In the genomic region with DNA sequence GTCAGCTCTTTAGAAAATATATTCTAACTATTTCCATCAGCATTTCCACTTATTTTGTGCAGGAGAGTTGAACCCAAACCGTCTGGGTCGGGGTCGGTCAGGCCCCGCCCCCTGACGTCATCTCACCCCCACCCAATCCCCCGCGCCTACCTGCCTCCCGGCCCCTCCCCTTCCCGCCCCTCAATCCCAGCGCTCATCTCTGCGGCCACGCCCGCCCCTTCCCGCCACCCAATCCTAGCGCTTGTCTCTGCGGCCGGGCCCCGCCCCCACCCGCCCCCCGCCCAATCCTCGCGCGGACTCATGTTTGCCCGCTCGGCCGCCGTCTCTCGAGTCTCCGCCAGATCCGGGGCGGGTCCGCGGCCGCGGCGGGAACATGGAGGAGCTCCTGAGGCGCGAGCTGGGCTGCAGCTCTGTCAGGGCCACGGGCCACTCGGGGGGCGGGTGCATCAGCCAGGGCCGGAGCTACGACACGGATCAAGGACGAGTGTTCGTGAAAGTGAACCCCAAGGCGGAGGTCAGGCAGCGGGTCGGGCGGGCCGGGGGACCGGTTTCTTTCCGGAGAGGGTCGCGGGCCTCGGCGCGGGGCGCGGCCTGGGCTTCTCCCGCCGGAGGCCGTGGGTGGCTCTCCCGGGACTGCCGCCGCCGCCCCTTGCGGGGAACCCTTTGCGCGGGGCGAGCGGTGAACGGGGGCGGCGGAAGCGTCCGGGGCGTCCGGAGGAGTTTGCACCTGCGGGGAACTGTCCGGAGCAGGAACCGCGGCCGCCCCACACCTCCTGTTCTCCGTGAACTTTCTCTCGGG, we compare ENCODE assay signal across 8 cellular contexts. TPM values are rescaled to one million over a fixed set of nuclear protein-coding genes. Genes with fewer than 3 reads are reported as not detected.
DNase-seq lines count a peak whose midpoint lies in the region; ATAC-seq and TF ChIP-seq lines count a peak whose summit lies in the region.

Gene FN3KRP, plus strand, starts transcription at position 324 of the 799 bp plus-strand sequence. Its CDS starts 50 bp downstream, at position 374.

- peaks cover 8% of the 10 kb centered on the region for H3K36me3 Mint-ChIP-seq in T-helper 2 cell treated with Interferon-gamma antibody and Interleukin-4, amounts not matched to agents 5 μg/mL and 100 μg/mL, for 36 hours (ENCODE audit: low read depth)

- H3K27ac ChIP-seq in right atrium auricular region (peak within 1 kb of the TSS; percentile 36 to 75), urinary bladder (ENCODE audit: low read depth) (no peak within 1 kb of the TSS)

- H3K9me3 Mint-ChIP-seq in T-helper 2 cell treated with Interferon-gamma antibody and Interleukin-4, amounts not matched to agents 5 μg/mL and 100 μg/mL, for 36 hours, result no peaks in the 10 kb centered on the region

- H3K4me1 Mint-ChIP-seq in T-helper 2 cell treated with Interferon-gamma antibody and Interleukin-4, amounts not matched to agents 5 μg/mL and 100 μg/mL, for 36 hours (ENCODE audit: low read depth), result peaks cover 13% of the 10 kb centered on the region

- peak within 1 kb of the TSS; percentile 96 for H3K27ac Mint-ChIP-seq in T-helper 2 cell treated with Interferon-gamma antibody and Interleukin-4, amounts not matched to agents 5 μg/mL and 100 μg/mL, for 36 hours

- WGBS in urinary bladder, result under 1% methylated on average over 86 of the region's 86 CpGs

- peaks cover 0 to 17% of the 10 kb centered on the region in 2 donors for H3K4me1 ChIP-seq in right atrium auricular region
- H3K4me1 ChIP-seq in urinary bladder (ENCODE audit: insufficient read depth), result peaks cover 2% of the 10 kb centered on the region

- H3K4me3 ChIP-seq in GM12864 (ENCODE audit: low read depth, low read length) (peak within 1 kb of the TSS; percentile 70), right atrium auricular region (peak within 1 kb of the TSS; percentile 61 to 95), urinary bladder (ENCODE audit: low read depth, low read length) (peak within 1 kb of the TSS; percentile 94)

- H3K27me3 Mint-ChIP-seq in T-helper 2 cell treated with Interferon-gamma antibody and Interleukin-4, amounts not matched to agents 5 μg/mL and 100 μg/mL, for 36 hours (ENCODE audit: low read depth), result no peaks in the 10 kb centered on the region

- no peaks in the 10 kb centered on the region for H3K9me3 ChIP-seq in right atrium auricular region

- no peaks in the 10 kb centered on the region for H3K27me3 ChIP-seq in right atrium auricular region

- ATAC-seq in HG02870 (IDR thresholded peaks at IDR 0.05; ENCODE audit: unreplicated experiment), result peak; percentile 79

- TF ChIP-seq CTCF in GM12864 (IDR thresholded peaks at IDR 0.05; ENCODE audit: low read depth, low read length, missing control alignments), result no peak
- no peak for TF ChIP-seq CTCF in right atrium auricular region (IDR thresholded peaks at IDR 0.05)

- H3K36me3 ChIP-seq in right atrium auricular region (peaks cover 16% of the 10 kb centered on the region), urinary bladder (ENCODE audit: insufficient read depth) (peaks cover 4% of the 10 kb centered on the region)

- H3K4me3 Mint-ChIP-seq in T-helper 2 cell treated with Interferon-gamma antibody and Interleukin-4, amounts not matched to agents 5 μg/mL and 100 μg/mL, for 36 hours, result peak within 1 kb of the TSS; percentile 95

- peak; percentile 76 for DNase-seq in GM12864 (ENCODE audit: low read depth)
- peak; percentile 86 to 89 for DNase-seq in NCI-H1930 (lab: John Stamatoyannopoulos, UW)
- peak; percentile 87 for DNase-seq in T-helper 2 cell treated with Interferon-gamma antibody and Interleukin-4, amounts not matched to agents 5 μg/mL and 100 μg/mL, for 36 hours (ENCODE audit: low spot score)
- peak; percentile 45 to 96 (median 90) for DNase-seq in anterior cingulate cortex (lab: John Stamatoyannopoulos, UW)
- DNase-seq in right atrium auricular region (ENCODE audit: low spot score), result peak; percentile 94
- DNase-seq in pulmonary artery endothelial cell (ENCODE audit: low read depth, low spot score), result peak; percentile 67

RNA-seq across cellular contexts. Expression of gene FN3KRP, which starts in this region (rescaled TPM):
- total RNA-seq in right atrium auricular region (1 to 10 TPM; 6.1 TPM), pulmonary artery endothelial cell (29.1 and 37.2 TPM in 2 replicates), urinary bladder (19.4 TPM)
- 40.9 TPM for polyA plus RNA-seq in urinary bladder
